15 cellular contexts compared by ENCODE assay signal in the genomic region with DNA sequence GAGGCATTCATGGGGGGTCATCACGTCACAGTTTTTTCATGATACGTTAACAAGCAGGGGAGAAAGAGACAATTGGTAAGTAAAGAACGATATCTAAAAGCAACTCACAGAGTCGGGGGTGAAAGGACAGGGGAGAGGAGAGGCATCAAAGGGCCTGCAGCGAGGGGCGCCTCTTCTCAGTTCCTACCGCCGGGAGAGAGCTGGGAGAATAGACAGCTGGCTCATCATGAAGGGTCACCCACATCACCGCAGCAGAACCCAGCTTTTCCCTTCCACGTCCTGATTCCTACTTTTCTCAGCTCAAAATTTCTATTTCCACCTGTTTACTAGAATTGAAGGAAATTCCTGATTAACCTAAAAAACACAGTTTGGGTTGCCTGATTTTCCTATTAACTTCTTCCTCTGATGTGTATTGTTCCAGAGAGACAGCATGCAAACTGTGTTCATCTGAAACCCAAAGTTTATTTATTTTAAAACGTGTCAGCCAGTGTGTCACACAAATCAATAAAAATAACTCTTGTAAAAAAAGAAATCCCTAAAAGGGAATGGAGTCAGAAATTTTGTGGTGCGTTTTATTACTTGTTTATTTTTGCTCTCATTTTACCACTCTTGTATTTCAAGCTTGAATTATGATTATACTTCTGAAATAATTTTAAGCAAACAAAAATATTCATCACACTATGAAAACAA.
"Had no signal": no experiment of that assay in that cellular context is flagged by ENCODE, and none has a peak within 500 bp of the region (broad histone marks: within the 10 kb centered on the region; RNA-seq: fewer than 3 reads in every experiment).

No MANE protein-coding gene starts in this region.

- H3K27me3 Mint-ChIP-seq: activated naive CD4-positive, alpha-beta T cell treated with anti-CD3 and anti-CD28 coated beads, Interleukin-2, amount 50 U/mL, for 24 hours; dendritic cell treated with granulocyte-macrophage colony-stimulating factor and Interleukin-4, amounts not matched to agents 40 ng/mL and 50 ng/mL, for 4 days had no signal

- H3K27me3 ChIP-seq: adrenal gland, ascending aorta, brain microvascular endothelial cell, foreskin keratinocyte, neutrophil, ovary, right atrium auricular region had no signal

- H3K4me2 ChIP-seq: hepatocyte had no signal

- H3K4me3 ChIP-seq: adrenal gland, ascending aorta, hepatocyte, ovary, psoas muscle, right atrium auricular region had no signal

- H3K36me3 ChIP-seq: adrenal gland, ascending aorta, brain microvascular endothelial cell, neutrophil, ovary, right atrium auricular region had no signal

- H3K9me3 Mint-ChIP-seq: activated CD4-positive, alpha-beta memory T cell treated with anti-CD3 and anti-CD28 coated beads for 36 hours; activated naive CD4-positive, alpha-beta T cell treated with anti-CD3 and anti-CD28 coated beads, Interleukin-2, amount 50 U/mL, for 24 hours; dendritic cell treated with granulocyte-macrophage colony-stimulating factor and Interleukin-4, amounts not matched to agents 40 ng/mL and 50 ng/mL, for 4 days; nephron; T-helper 1 cell treated with Interleukin-12 subunit alpha and Interleukin-12 subunit beta and Interleukin-4 antibody, amounts not matched to agents 30 μg/mL and 1 μg/mL, for 36 hours had no signal

- H3K27ac Mint-ChIP-seq: activated CD4-positive, alpha-beta memory T cell treated with anti-CD3 and anti-CD28 coated beads for 36 hours; activated naive CD4-positive, alpha-beta T cell treated with anti-CD3 and anti-CD28 coated beads, Interleukin-2, amount 50 U/mL, for 24 hours; dendritic cell treated with granulocyte-macrophage colony-stimulating factor and Interleukin-4, amounts not matched to agents 40 ng/mL and 50 ng/mL, for 4 days; T-helper 1 cell treated with Interleukin-12 subunit alpha and Interleukin-12 subunit beta and Interleukin-4 antibody, amounts not matched to agents 30 μg/mL and 1 μg/mL, for 36 hours had no signal

- H3K4me1 ChIP-seq: ascending aorta, foreskin keratinocyte, psoas muscle had no signal

- H2AFZ ChIP-seq: hepatocyte had no signal

- H3K27ac ChIP-seq: adrenal gland, ascending aorta, brain microvascular endothelial cell, foreskin keratinocyte, hepatocyte, neutrophil, ovary, psoas muscle, right atrium auricular region had no signal

- DNase-seq: activated gamma-delta T cell had no signal

- H3K36me3 Mint-ChIP-seq: activated CD4-positive, alpha-beta memory T cell treated with anti-CD3 and anti-CD28 coated beads for 36 hours; activated naive CD4-positive, alpha-beta T cell treated with anti-CD3 and anti-CD28 coated beads, Interleukin-2, amount 50 U/mL, for 24 hours had no signal

- H3K79me2 ChIP-seq: hepatocyte had no signal

- H3K4me3 Mint-ChIP-seq: activated CD4-positive, alpha-beta memory T cell treated with anti-CD3 and anti-CD28 coated beads for 36 hours; activated naive CD4-positive, alpha-beta T cell treated with anti-CD3 and anti-CD28 coated beads, Interleukin-2, amount 50 U/mL, for 24 hours; dendritic cell treated with granulocyte-macrophage colony-stimulating factor and Interleukin-4, amounts not matched to agents 40 ng/mL and 50 ng/mL, for 4 days; nephron; T-helper 1 cell treated with Interleukin-12 subunit alpha and Interleukin-12 subunit beta and Interleukin-4 antibody, amounts not matched to agents 30 μg/mL and 1 μg/mL, for 36 hours had no signal

- H3K9me3 ChIP-seq: adrenal gland, ascending aorta, neutrophil, ovary, psoas muscle, right atrium auricular region had no signal
